ENCODE assay signal across 8 cellular contexts in the genomic region with DNA sequence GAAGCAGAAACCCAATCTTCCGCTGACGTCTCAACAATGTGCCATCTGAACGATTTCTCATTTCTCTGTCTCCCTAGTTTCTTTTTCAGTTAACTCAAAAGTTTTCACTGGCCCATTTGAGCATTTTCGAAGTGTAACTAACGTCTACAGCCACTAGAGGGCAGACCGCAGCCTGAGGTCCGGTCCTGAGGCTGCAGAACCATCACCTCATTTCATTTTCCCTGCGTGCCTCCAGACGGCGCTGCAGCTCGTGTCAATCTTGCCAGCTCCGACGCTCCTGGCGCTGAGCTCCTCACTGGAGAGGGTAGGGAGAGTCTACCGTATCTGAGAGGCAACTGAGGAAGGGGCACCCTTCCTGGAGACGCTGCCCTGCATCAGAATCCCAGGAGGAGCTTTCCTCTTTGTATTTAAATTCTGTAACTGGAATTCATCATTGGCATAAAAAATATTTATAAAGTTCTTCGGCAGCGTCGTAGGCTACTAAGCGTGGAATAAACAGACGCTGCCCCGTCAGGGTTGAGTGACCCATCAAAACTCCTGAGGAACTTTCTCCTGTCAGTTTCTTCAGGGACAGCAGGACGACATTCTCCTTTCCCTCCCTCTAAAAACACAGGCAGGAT. TPM values are rescaled to one million over a fixed set of nuclear protein-coding genes. Genes with fewer than 3 reads are reported as not detected.
DNase-seq lines count a peak whose midpoint lies in the region; ATAC-seq lines count a peak whose summit lies in the region.

No MANE protein-coding gene starts in this region.

- H3K14ac ChIP-seq in mesenchymal stem cell (ENCODE audit: low read length in 2 of 2) = no peak overlapping the region

- ATAC-seq in CD4-positive, CD25-positive, alpha-beta regulatory T cell (ENCODE audit: low read depth in 2 of 2) = peak; percentile 97 to 98
- ATAC-seq in GM19438 (IDR thresholded peaks at IDR 0.05; ENCODE audit: low read depth, unreplicated experiment) (peak; percentile 88), HG03571 (IDR thresholded peaks at IDR 0.05; ENCODE audit: unreplicated experiment) (peak; percentile 90)

- no peak overlapping the region for H3K23ac ChIP-seq in mesenchymal stem cell (ENCODE audit: low read length in 2 of 2)

- H3K36me3 ChIP-seq in CD4-positive, CD25-positive, alpha-beta regulatory T cell (ENCODE audit: control insufficient read depth, insufficient read depth, low read length) = no peaks in the 10 kb centered on the region
- no peaks in the 10 kb centered on the region for H3K36me3 ChIP-seq in mesenchymal stem cell (ENCODE audit: control insufficient read depth in 1 of 2, insufficient read depth in 2 of 2, low read depth in 1 of 2, low read length in 2 of 2)

- H4K8ac ChIP-seq in mesenchymal stem cell (ENCODE audit: low read length) = no peak overlapping the region

- H2BK5ac ChIP-seq in mesenchymal stem cell (ENCODE audit: low read depth, low read length, poor library complexity, severe bottlenecking) = no peak overlapping the region

- H3K4me3 Mint-ChIP-seq in CD4-positive, CD25-positive, alpha-beta regulatory T cell = no peak overlapping the region
- H3K4me3 Mint-ChIP-seq in activated CD4-positive, alpha-beta memory T cell treated with anti-CD3 and anti-CD28 coated beads for 36 hours = peak overlapping the region; percentile 43

- no peaks in the 10 kb centered on the region for H3K9me3 Mint-ChIP-seq in CD4-positive, CD25-positive, alpha-beta regulatory T cell
- no peaks in the 10 kb centered on the region for H3K9me3 Mint-ChIP-seq in activated CD4-positive, alpha-beta memory T cell treated with anti-CD3 and anti-CD28 coated beads for 36 hours

- CTCF ChIA-PET in activated CD4-positive, alpha-beta memory T cell treated with anti-CD3 and anti-CD28 coated beads for 36 hours (lab: Charles Lee) = interaction anchor here (0.6 to 3.2 kb wide), 63 partner anchors 9 to 523 kb away, joined by 3 to 108 read pairs (median 4); partner anchors contain the start of genes DTNBP1 and MYLIP

- no peak overlapping the region for H3K27ac ChIP-seq in CD4-positive, CD25-positive, alpha-beta regulatory T cell (ENCODE audit: insufficient read depth, low read length, poor library complexity, severe bottlenecking)
- H3K27ac ChIP-seq in mesenchymal stem cell (ENCODE audit: low read length, poor library complexity, severe bottlenecking) = no peak overlapping the region

- H2BK120ac ChIP-seq in mesenchymal stem cell (ENCODE audit: low read depth, low read length) = no peak overlapping the region

- peaks cover 33% of the 10 kb centered on the region for H3K27me3 Mint-ChIP-seq in CD4-positive, CD25-positive, alpha-beta regulatory T cell
- H3K27me3 Mint-ChIP-seq in activated CD4-positive, alpha-beta memory T cell treated with anti-CD3 and anti-CD28 coated beads for 36 hours = peaks cover 7% of the 10 kb centered on the region

- H3K4me3 ChIP-seq in CD4-positive, CD25-positive, alpha-beta regulatory T cell (ENCODE audit: low read depth, low read length) = no peak overlapping the region
- H3K4me3 ChIP-seq in mesenchymal stem cell (ENCODE audit: insufficient read depth in 1 of 2, low read depth in 1 of 2, low read length in 2 of 2) = peak overlapping the region in 1 of 2 experiments; percentile 76

- H3K9me3 ChIP-seq in CD4-positive, CD25-positive, alpha-beta regulatory T cell (ENCODE audit: control insufficient read depth in 2 of 2, low read length in 2 of 2) = no peaks in the 10 kb centered on the region
- no peaks in the 10 kb centered on the region for H3K9me3 ChIP-seq in mesenchymal stem cell (ENCODE audit: control insufficient read depth, low read length)

- H3K4me2 ChIP-seq in mesenchymal stem cell (ENCODE audit: low read length, poor library complexity, severe bottlenecking) = peak overlapping the region; percentile 36

- no peak overlapping the region for H3K4ac ChIP-seq in mesenchymal stem cell (ENCODE audit: low read depth in 1 of 2, low read length in 2 of 2)

- intact Hi-C loops in activated CD4-positive, alpha-beta memory T cell treated with anti-CD3 and anti-CD28 coated beads for 36 hours (cut with micrococcal nuclease) = loop anchor here (1.0 to 10.0 kb wide), 7 partner anchors 79 to 515 kb away; no protein-coding TSS in a partner anchor

- peaks cover 0 to 8% (median 3%) of the 10 kb centered on the region in 4 donors for H3K4me1 Mint-ChIP-seq in CD4-positive, CD25-positive, alpha-beta regulatory T cell
- peaks cover 8% of the 10 kb centered on the region for H3K4me1 Mint-ChIP-seq in activated CD4-positive, alpha-beta memory T cell treated with anti-CD3 and anti-CD28 coated beads for 36 hours (ENCODE audit: low read depth)

- POLR2A ChIA-PET in activated CD4-positive, alpha-beta memory T cell treated with anti-CD3 and anti-CD28 coated beads for 36 hours (lab: Charles Lee) = interaction anchor here (0.6 to 1.0 kb wide), 2 partner anchors 437 to 873 kb away, joined by 3 to 4 read pairs; partner anchors contain the start of gene MYLIP

- H2AK5ac ChIP-seq in mesenchymal stem cell (ENCODE audit: low read length, severe bottlenecking) = no peak overlapping the region

- peak overlapping the region in 1 of 3 donors; percentile 57 for H3K27ac Mint-ChIP-seq in CD4-positive, CD25-positive, alpha-beta regulatory T cell
- peak overlapping the region; percentile 43 for H3K27ac Mint-ChIP-seq in activated CD4-positive, alpha-beta memory T cell treated with anti-CD3 and anti-CD28 coated beads for 36 hours

- no peak overlapping the region for H4K91ac ChIP-seq in mesenchymal stem cell (ENCODE audit: low read length)

- H3K36me3 Mint-ChIP-seq in CD4-positive, CD25-positive, alpha-beta regulatory T cell = no peaks in the 10 kb centered on the region
- H3K36me3 Mint-ChIP-seq in activated CD4-positive, alpha-beta memory T cell treated with anti-CD3 and anti-CD28 coated beads for 36 hours = no peaks in the 10 kb centered on the region

- DNase-seq in CD4-positive, CD25-positive, alpha-beta regulatory T cell = peak; percentile 62 to 88 (median 77)
- DNase-seq in NCI-H82 (lab: John Stamatoyannopoulos, UW) = peak; percentile 95
- peak; percentile 87 for DNase-seq in activated CD4-positive, alpha-beta memory T cell treated with anti-CD3 and anti-CD28 coated beads for 36 hours
- peak; percentile 58 for DNase-seq in effector CD8-positive, alpha-beta T cell (lab: John Stamatoyannopoulos, UW)
- DNase-seq in mesenchymal stem cell = peak; percentile 88
- DNase-seq in stimulated activated CD8-positive, alpha-beta memory T cell treated with anti-CD3 and anti-CD28 coated beads, Interleukin-15, amount 100 ng/mL, for 1 hour (ENCODE audit: low read depth) = peak; percentile 53

- peak overlapping the region; percentile 74 for H3K9ac ChIP-seq in mesenchymal stem cell (ENCODE audit: low read length)

- H3K4me1 ChIP-seq in CD4-positive, CD25-positive, alpha-beta regulatory T cell (ENCODE audit: control insufficient read depth, insufficient read depth, low read length, poor library complexity, severe bottlenecking) = no peaks in the 10 kb centered on the region
- no peaks in the 10 kb centered on the region for H3K4me1 ChIP-seq in mesenchymal stem cell (ENCODE audit: control insufficient read depth, insufficient read depth, low read depth, low read length)

- peak overlapping the region in 1 of 2 experiments; percentile 34 for H3K18ac ChIP-seq in mesenchymal stem cell (ENCODE audit: low read depth in 1 of 2, low read length in 2 of 2)

- H2BK15ac ChIP-seq in mesenchymal stem cell (ENCODE audit: low read depth, poor library complexity, severe bottlenecking) = no peak overlapping the region

- H3K27me3 ChIP-seq in CD4-positive, CD25-positive, alpha-beta regulatory T cell (ENCODE audit: control insufficient read depth, insufficient read depth, low read length) = peaks cover 2% of the 10 kb centered on the region
- no peaks in the 10 kb centered on the region for H3K27me3 ChIP-seq in mesenchymal stem cell (ENCODE audit: control insufficient read depth in 1 of 2, insufficient read depth in 1 of 2, low read length in 2 of 2)

- WGBS in mesenchymal stem cell = 38% methylated on average over 15 of the region's 23 CpGs

- no peak overlapping the region for H2AFZ ChIP-seq in mesenchymal stem cell (ENCODE audit: low read depth, low read length)

- no peak overlapping the region for H2BK12ac ChIP-seq in mesenchymal stem cell (ENCODE audit: low read length in 2 of 2)

- no peaks in the 10 kb centered on the region for H3K79me1 ChIP-seq in mesenchymal stem cell (replicated peaks; ENCODE audit: low read length, poor library complexity, severe bottlenecking)

RNA-seq across cellular contexts. Expression of gene DTNBP1, which starts 28.5 kb away (rescaled TPM):
- 22.4 TPM for total RNA-seq in CD4-positive, CD25-positive, alpha-beta regulatory T cell
- 10 to 100 TPM; 27.4 to 43.1 (median 34.0) TPM for polyA plus RNA-seq in CD4-positive, CD25-positive, alpha-beta regulatory T cell
- 10 to 100 TPM; 22.9 to 24.3 TPM for total RNA-seq in activated CD4-positive, alpha-beta memory T cell treated with anti-CD3 and anti-CD28 coated beads for 36 hours
- 24.9 TPM for polyA plus RNA-seq in mesenchymal stem cell (2013, experiment 1 of 2)
- polyA plus RNA-seq in mesenchymal stem cell (2013, experiment 2 of 2) = 26.0 TPM
